Comparison of ENCODE assay signal across 18 cellular contexts in the genomic region with DNA sequence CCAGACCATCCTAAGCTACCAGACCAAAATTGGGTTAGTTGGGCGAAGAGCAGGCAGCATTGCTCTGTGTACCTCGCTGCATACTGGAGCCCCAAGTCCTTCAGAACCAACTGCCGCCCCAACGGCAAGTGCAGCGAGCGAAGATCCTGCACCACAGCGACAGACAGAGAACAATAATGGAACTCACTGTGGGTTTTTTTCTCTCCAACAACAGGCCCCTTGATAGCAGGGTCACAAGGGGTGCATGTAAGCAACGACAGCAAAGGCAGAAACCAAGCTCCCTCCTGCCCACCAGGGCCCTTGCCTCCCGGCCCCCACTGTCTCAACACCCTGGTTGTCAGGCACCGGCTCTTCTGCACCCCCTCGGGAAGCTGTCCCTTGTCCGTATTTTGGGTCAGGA. TPM values are rescaled to one million over a fixed set of nuclear protein-coding genes. Genes with fewer than 3 reads are reported as not detected.
A peak's percentile ranks its signal among the peaks of the same experiment; 100 is the strongest.
DNase-seq lines count a peak whose midpoint lies in the region; TF ChIP-seq lines count a peak whose summit lies in the region.
"Had no signal": no experiment of that assay in that cellular context is flagged by ENCODE, and none has a peak within 500 bp of the region (broad histone marks: within the 10 kb centered on the region; RNA-seq: fewer than 3 reads in every experiment).

No MANE protein-coding gene starts in this region.

- TF ChIP-seq POLR2A in suprapubic skin (IDR thresholded peaks at IDR 0.05) = no peak

- H3K4me3 ChIP-seq in suprapubic skin = no peak overlapping the region
- H3K4me3 ChIP-seq: K562, Peyer's patch had no signal

- H3K4me1 Mint-ChIP-seq in activated naive CD8-positive, alpha-beta T cell treated with anti-CD3 and anti-CD28 coated beads for 36 hours = peaks cover 3% of the 10 kb centered on the region

- H3K9me3 Mint-ChIP-seq in activated naive CD8-positive, alpha-beta T cell treated with anti-CD3 and anti-CD28 coated beads for 36 hours = peaks cover 5% of the 10 kb centered on the region

- DNase-seq in C1 segment of cervical spinal cord (lab: John Stamatoyannopoulos, UW) (peak in 8 of 14 donors; percentile 22 to 59 (median 48)), medulla oblongata (ENCODE audit: extremely low spot score) (peak; percentile 86), substantia nigra (lab: John Stamatoyannopoulos, UW) (peak in 36 of 49 donors; percentile 8 to 79 (median 45)), cerebellar nuclear complex (lab: John Stamatoyannopoulos, UW) (no peak), suprapubic skin (ENCODE audit: low spot score in 2 of 2) (no peak)
- no peak for DNase-seq in activated naive CD8-positive, alpha-beta T cell treated with anti-CD3 and anti-CD28 coated beads for 36 hours
- DNase-seq: BE2C; CD4-positive, CD25-positive, alpha-beta regulatory T cell; COR-L47; DMS79; MM.1S; NCI-H1048; NCI-H1417 treated with DMSO at 0.1 percent for 48 hours; NCI-H187; NCI-H446 had no signal

- no peaks in the 10 kb centered on the region for H3K27me3 Mint-ChIP-seq in activated naive CD8-positive, alpha-beta T cell treated with anti-CD3 and anti-CD28 coated beads for 36 hours
- H3K27me3 Mint-ChIP-seq: CD4-positive, CD25-positive, alpha-beta regulatory T cell had no signal

- WGBS in suprapubic skin = 90% methylated on average over 12 of the region's 12 CpGs

- TF ChIP-seq EP300 in suprapubic skin (IDR thresholded peaks at IDR 0.05) = no peak

- H3K27ac ChIP-seq in cingulate gyrus (ENCODE audit: low read depth, low read length) (peak overlapping the region; percentile 92), substantia nigra (ENCODE audit: low read depth, low read length, poor library complexity, severe bottlenecking) (peak overlapping the region; percentile 65), suprapubic skin (no peak overlapping the region)
- H3K27ac ChIP-seq: Peyer's patch had no signal

- peaks cover 66% of the 10 kb centered on the region for H3K36me3 ChIP-seq in suprapubic skin

- peaks cover 49% of the 10 kb centered on the region for H3K36me3 Mint-ChIP-seq in activated naive CD8-positive, alpha-beta T cell treated with anti-CD3 and anti-CD28 coated beads for 36 hours

- no peaks in the 10 kb centered on the region for H3K27me3 ChIP-seq in suprapubic skin
- H3K27me3 ChIP-seq: BE2C, Peyer's patch had no signal

- no peak for TF ChIP-seq CTCF in suprapubic skin (IDR thresholded peaks at IDR 0.05)

- peaks cover 13% of the 10 kb centered on the region for H3K4me1 ChIP-seq in suprapubic skin
- H3K4me1 ChIP-seq: BE2C had no signal

- no peak overlapping the region for H3K27ac Mint-ChIP-seq in activated naive CD8-positive, alpha-beta T cell treated with anti-CD3 and anti-CD28 coated beads for 36 hours

- H3K4me3 Mint-ChIP-seq in activated naive CD8-positive, alpha-beta T cell treated with anti-CD3 and anti-CD28 coated beads for 36 hours = no peak overlapping the region
- H3K4me3 Mint-ChIP-seq: CD4-positive, CD25-positive, alpha-beta regulatory T cell had no signal

- no peaks in the 10 kb centered on the region for H3K9me3 ChIP-seq in suprapubic skin
- H3K9me3 ChIP-seq: BE2C, Peyer's patch had no signal

RNA-seq across cellular contexts. Expression of gene RNF34, which starts 39.0 kb away (rescaled TPM):
- 10 to 100 TPM; 14.6 to 40.3 (median 30.4) TPM for total RNA-seq in suprapubic skin
- total RNA-seq in activated naive CD8-positive, alpha-beta T cell treated with anti-CD3 and anti-CD28 coated beads for 36 hours = 10 to 100 TPM; 60.2 to 63.9 TPM

Comparison
In these comparisons a context has a peak if more than half of its experiments do, and no peak if none do; other contexts are left out.
1. DNase-seq: peak in C1 segment of cervical spinal cord (8 of 14), medulla oblongata (single experiment) and substantia nigra (36 of 49); none in cerebellar nuclear complex (0 of 2), suprapubic skin (0 of 2) and activated naive CD8-positive, alpha-beta T cell treated with anti-CD3 and anti-CD28 coated beads for 36 hours (single experiment).